In genomic region chr22:42160251-42160650, GRCh38 we compare ENCODE assay signal across 21 cellular contexts. TPM values are rescaled to one million over a fixed set of nuclear protein-coding genes. Genes with fewer than 3 reads are reported as not detected.
DNase-seq lines count a peak whose midpoint lies in the region; ATAC-seq, FAIRE-seq and TF ChIP-seq lines count a peak whose summit lies in the region.
"Had no signal": no experiment of that assay in that cellular context is flagged by ENCODE, and none has a peak within 500 bp of the region (broad histone marks: within the 10 kb centered on the region; RNA-seq: fewer than 3 reads in every experiment).

No MANE protein-coding gene starts in this region.

- no peak overlapping the region for H3K4me3 Mint-ChIP-seq in stimulated activated effector memory CD8-positive, alpha-beta T cell treated with anti-CD3 and anti-CD28 coated beads, Interleukin-12 subunit alpha, Interleukin-12 subunit beta, amount 100 ng/mL, for 72 hours
- H3K4me3 Mint-ChIP-seq: CD4-positive, CD25-positive, alpha-beta regulatory T cell; HFFc6; T-helper 1 cell treated with Interleukin-12 subunit alpha and Interleukin-12 subunit beta and Interleukin-4 antibody, amounts not matched to agents 30 μg/mL and 1 μg/mL, for 36 hours had no signal

- ATAC-seq in Panc1, result no peak
- ATAC-seq in stimulated activated effector memory CD8-positive, alpha-beta T cell treated with anti-CD3 and anti-CD28 coated beads, Interleukin-12 subunit alpha, Interleukin-12 subunit beta, amount 100 ng/mL, for 72 hours, result no peak
- no peak for ATAC-seq in left lobe of liver

- no peak for TF ChIP-seq POLR2A in endothelial cell of umbilical vein (IDR thresholded peaks at IDR 0.05; ENCODE audit: low read depth, low read length)

- no peak overlapping the region for H3K27ac ChIP-seq in Panc1 (ENCODE audit: low read length)
- no peak overlapping the region for H3K27ac ChIP-seq in endothelial cell of umbilical vein (ENCODE audit: insufficient read depth, low read depth, low read length)
- H3K27ac ChIP-seq: A549 had no signal

- H3K4me2 ChIP-seq in endothelial cell of umbilical vein (ENCODE audit: insufficient read depth, low read length), result no peak overlapping the region
- H3K4me2 ChIP-seq: A549 had no signal

- CTCF ChIA-PET in Panc1 (lab: Charles Lee) (no interaction called here), endothelial cell of umbilical vein (lab: Charles Lee) (no interaction called here)

- H3K4me3 ChIP-seq in H7 (ENCODE audit: insufficient read depth, low read depth, low read length) (no peak overlapping the region), Panc1 (ENCODE audit: low read depth in 2 of 2, low read length in 2 of 2) (no peak overlapping the region), endothelial cell of umbilical vein (replicated peaks in 1 of 3; ENCODE audit: insufficient read depth in 1 of 3, low read depth in 1 of 3, low read length in 3 of 3) (no peak overlapping the region)
- H3K4me3 ChIP-seq: A549 had no signal

- POLR2A ChIA-PET in Panc1 (lab: Charles Lee), result interaction anchor here (0.7 kb wide), 1 partner anchor 198 kb away, joined by 4 read pairs; no protein-coding TSS in a partner anchor
- POLR2A ChIA-PET in endothelial cell of umbilical vein (lab: Charles Lee), result no interaction called here

- H3K79me2 ChIP-seq in endothelial cell of umbilical vein (ENCODE audit: control insufficient read depth, insufficient read depth, low read length), result no peaks in the 10 kb centered on the region

- H3K36me3 Mint-ChIP-seq in stimulated activated effector memory CD8-positive, alpha-beta T cell treated with anti-CD3 and anti-CD28 coated beads, Interleukin-12 subunit alpha, Interleukin-12 subunit beta, amount 100 ng/mL, for 72 hours, result peaks cover 46% of the 10 kb centered on the region

- H3K27ac Mint-ChIP-seq in stimulated activated effector memory CD8-positive, alpha-beta T cell treated with anti-CD3 and anti-CD28 coated beads, Interleukin-12 subunit alpha, Interleukin-12 subunit beta, amount 100 ng/mL, for 72 hours, result peak overlapping the region; percentile 48
- H3K27ac Mint-ChIP-seq: CD4-positive, CD25-positive, alpha-beta regulatory T cell; HFFc6; T-helper 1 cell treated with Interleukin-12 subunit alpha and Interleukin-12 subunit beta and Interleukin-4 antibody, amounts not matched to agents 30 μg/mL and 1 μg/mL, for 36 hours had no signal

- intact Hi-C loops in Panc1 (cut with micrococcal nuclease; ENCODE audit: unreplicated experiment) (no loop called here), endothelial cell of umbilical vein (cut with micrococcal nuclease) (no loop called here)

- H3K36me3 ChIP-seq in H7 (replicated peaks; ENCODE audit: control insufficient read depth, insufficient read depth, low read length) (peaks cover 1% of the 10 kb centered on the region; the same call in 1 of the 2 replicates), Panc1 (ENCODE audit: control insufficient read depth, insufficient read depth, low read length) (peaks cover 2% of the 10 kb centered on the region; the same call in 1 of the 2 replicates), endothelial cell of umbilical vein (ENCODE audit: control insufficient read depth in 2 of 2, extremely low read depth in 1 of 2, insufficient read depth in 2 of 2, low read length in 2 of 2) (peaks cover 0 to 10% of the 10 kb centered on the region in 2 experiments)

- DNase-seq in H7 (peak; percentile 52), Panc1 (ENCODE audit: low read depth, low spot score) (no peak), endothelial cell of umbilical vein (ENCODE audit: low read depth, low spot score) (no peak), DMS 273 (lab: John Stamatoyannopoulos, UW; ENCODE audit: unreplicated experiment) (no peak), left lobe of liver (ENCODE audit: low spot score) (no peak), superior temporal gyrus (ENCODE audit: extremely low spot score) (no peak)
- no peak for DNase-seq in stimulated activated effector memory CD8-positive, alpha-beta T cell treated with anti-CD3 and anti-CD28 coated beads, Interleukin-12 subunit alpha, Interleukin-12 subunit beta, amount 100 ng/mL, for 72 hours (ENCODE audit: low spot score in 2 of 2)
- DNase-seq: BE2C; CD4-positive, CD25-positive, alpha-beta regulatory T cell; HFFc6; KBM-7; NCI-H1092 treated with DMSO at 0.1 percent for 48 hours; NCI-H1436 treated with DMSO at 0.1 percent for 48 hours; NCI-H1930; NCI-H748 treated with DMSO at 0.1 percent for 48 hours; Right ventricle myocardium superior had no signal

- H3K9ac ChIP-seq in endothelial cell of umbilical vein (replicated peaks; ENCODE audit: extremely low read depth, insufficient read depth, low read length), result no peak overlapping the region

- no peaks in the 10 kb centered on the region for H4K20me1 ChIP-seq in endothelial cell of umbilical vein (replicated peaks; ENCODE audit: control insufficient read depth, extremely low read depth, insufficient read depth, low read length)

- H3K9me1 ChIP-seq in endothelial cell of umbilical vein (replicated peaks; ENCODE audit: control insufficient read depth, extremely low read depth, insufficient read depth, low read length), result no peaks in the 10 kb centered on the region

- dilution Hi-C loops in endothelial cell of umbilical vein (cut with MboI; ENCODE audit: extremely low pct_ligation_motif_present, low sequenced_read_pairs), result no loop called here

- H3K27me3 ChIP-seq in H7 (ENCODE audit: control insufficient read depth, insufficient read depth, low read length) (no peaks in the 10 kb centered on the region), Panc1 (ENCODE audit: control insufficient read depth, insufficient read depth, low read length) (no peaks in the 10 kb centered on the region), endothelial cell of umbilical vein (ENCODE audit: control insufficient read depth in 2 of 2, insufficient read depth in 2 of 2, low read length in 2 of 2) (no peaks in the 10 kb centered on the region)
- H3K27me3 ChIP-seq: BE2C had no signal

- H3K4me1 Mint-ChIP-seq in stimulated activated effector memory CD8-positive, alpha-beta T cell treated with anti-CD3 and anti-CD28 coated beads, Interleukin-12 subunit alpha, Interleukin-12 subunit beta, amount 100 ng/mL, for 72 hours, result peaks cover 7% of the 10 kb centered on the region

- no peak for FAIRE-seq in endothelial cell of umbilical vein (lab: Jason Lieb, UNC)
- FAIRE-seq: A549, GM12892, RCC 7860 had no signal

- TF ChIP-seq CTCF in Panc1 (IDR thresholded peaks at IDR 0.05) (no peak), endothelial cell of umbilical vein (IDR thresholded peaks at IDR 0.05; ENCODE audit: extremely low read depth in 1 of 2, insufficient read depth in 1 of 2, low read depth in 1 of 2, low read length in 2 of 2) (no peak)

- H3K9me3 ChIP-seq in Panc1 (ENCODE audit: control insufficient read depth, insufficient read depth, low read depth, low read length), result no peaks in the 10 kb centered on the region
- no peaks in the 10 kb centered on the region for H3K9me3 ChIP-seq in endothelial cell of umbilical vein (replicated peaks; ENCODE audit: control insufficient read depth, insufficient read depth, low read length)
- H3K9me3 ChIP-seq: A549, BE2C had no signal

- no peak overlapping the region for H2AFZ ChIP-seq in endothelial cell of umbilical vein (ENCODE audit: low read depth, low read length)

- H3K9me3 Mint-ChIP-seq in stimulated activated effector memory CD8-positive, alpha-beta T cell treated with anti-CD3 and anti-CD28 coated beads, Interleukin-12 subunit alpha, Interleukin-12 subunit beta, amount 100 ng/mL, for 72 hours, result no peaks in the 10 kb centered on the region
- H3K9me3 Mint-ChIP-seq: CD4-positive, CD25-positive, alpha-beta regulatory T cell; HFFc6; T-helper 1 cell treated with Interleukin-12 subunit alpha and Interleukin-12 subunit beta and Interleukin-4 antibody, amounts not matched to agents 30 μg/mL and 1 μg/mL, for 36 hours had no signal

- TSS peak; percentile 84 for BruUV-seq in Panc1 (replicated peaks; lab: Mats Ljungman, UMichigan)
- BruUV-seq in endothelial cell of umbilical vein (replicated peaks; lab: Mats Ljungman, UMichigan), result TSS peak; percentile 71

- H3K4me1 ChIP-seq in Panc1 (ENCODE audit: control insufficient read depth, insufficient read depth, low read length) (no peaks in the 10 kb centered on the region), endothelial cell of umbilical vein (ENCODE audit: control insufficient read depth, extremely low read depth, insufficient read depth, low read length) (no peaks in the 10 kb centered on the region)
- H3K4me1 ChIP-seq: BE2C had no signal

- in situ Hi-C loops in Panc1 (cut with HindIII; ENCODE audit: low pct_unique_long_range_greater_than_20kb, low sequenced_read_pairs), result no loop called here

TF ChIP-seq in endothelial cell of umbilical vein, 7 proteins besides CTCF, POLR2A, EP300 and RAD21:
- no peak for TF ChIP-seq MYC (IDR thresholded peaks at IDR 0.05; ENCODE audit: low read depth, low read length)
- no peak for TF ChIP-seq GATA2 (IDR thresholded peaks at IDR 0.05; ENCODE audit: insufficient read depth, insufficient read length, low read depth, low read length)
TF ChIP-seq in endothelial cell of umbilical vein: peak in this region for 0.

RNA-seq across cellular contexts. Expression of gene CYP2D6, which starts 29.6 kb away (rescaled TPM):
- 1.0 and 1.4 TPM in 2 replicates for total RNA-seq in H7 (2014; rRNA removed; shearing (Covaris generic))
- total RNA-seq in Panc1 (2021; ENCODE audit: unreplicated experiment) (2.7 TPM), endothelial cell of umbilical vein (0.91 and 0.97 TPM in 2 replicates), left lobe of liver (358 TPM)
- polyA plus RNA-seq in Panc1 (2012; ENCODE audit: insufficient read length), result 2.8 TPM
- polyA plus RNA-seq in endothelial cell of umbilical vein, result 0.25 TPM in 2 replicates
- 0.06 TPM in 1 of 2 replicates, not detected in the other for polyA plus RNA-seq in endothelial cell of umbilical vein (2011; cell fraction: cytosol; rRNA removed)
- 3.4 and 4.2 TPM in 2 replicates for polyA plus RNA-seq in endothelial cell of umbilical vein (2011; cell fraction: nucleus; rRNA removed)
- 0.34 and 0.40 TPM in 2 replicates for polyA plus RNA-seq in endothelial cell of umbilical vein (2012)
- 0.13 and 0.68 TPM in 2 replicates for polyA minus RNA-seq in endothelial cell of umbilical vein
- not detected for polyA minus RNA-seq in endothelial cell of umbilical vein (2011; cell fraction: cytosol; rRNA and poly(A)+ RNA removed)
- 0.67 and 0.87 TPM in 2 replicates for polyA minus RNA-seq in endothelial cell of umbilical vein (2011; cell fraction: nucleus; rRNA and poly(A)+ RNA removed)
- total RNA-seq: H4, Right ventricle myocardium superior had no signal

Comparison
In these comparisons a context has a peak if more than half of its experiments do, and no peak if none do; other contexts are left out.
1. RNA of gene CYP2D6, which starts 29.6 kb away (total RNA-seq): 358 TPM in left lobe of liver (single experiment); 2.7 TPM in Panc1 (single experiment), 1.0 to 1.4 TPM in H7 and 0.91 to 0.97 TPM in endothelial cell of umbilical vein; every median in the first group is over 10 times any median in the second.